Comparison of ENCODE assay signal across 8 cellular contexts in genomic region chr10:16116404-16117304, GRCh38.
DNase-seq lines count a peak whose midpoint lies in the region; ATAC-seq and TF ChIP-seq lines count a peak whose summit lies in the region.

No MANE protein-coding gene starts in this region.

- H4K20me1 ChIP-seq in SU-DHL-6 (ENCODE audit: low read depth, low read length): no peaks in the 10 kb centered on the region

- POLR2A ChIA-PET in activated CD4-positive, alpha-beta T cell treated with anti-CD3 and anti-CD28 coated beads for 36 hours (lab: Charles Lee): interaction anchor here (0.5 kb wide), 1 partner anchor 29 kb away, joined by 7 read pairs; no protein-coding TSS in a partner anchor

- no peaks in the 10 kb centered on the region for H3K9me3 ChIP-seq in SU-DHL-6 (ENCODE audit: insufficient read depth, low read length)

- no peak overlapping the region for H3K4me3 Mint-ChIP-seq in activated CD4-positive, alpha-beta T cell treated with anti-CD3 and anti-CD28 coated beads for 36 hours

- H3K4me3 ChIP-seq in SU-DHL-6 (ENCODE audit: insufficient read depth, low read length, poor library complexity, severe bottlenecking): no peak overlapping the region

- no peak for ATAC-seq in activated CD4-positive, alpha-beta T cell treated with anti-CD3 and anti-CD28 coated beads for 36 hours
- ATAC-seq in HG03354 (IDR thresholded peaks at IDR 0.05; ENCODE audit: poor library complexity, severe bottlenecking, unreplicated experiment): peak; percentile 71

- peak; percentile 16 for DNase-seq in activated CD4-positive, alpha-beta T cell treated with anti-CD3 and anti-CD28 coated beads for 36 hours
- no peak for DNase-seq in activated CD4-positive, alpha-beta T cell treated with anti-CD3 and anti-CD28 coated beads, Interleukin-2, amount 50 U/mL, for 4 hours
- DNase-seq in kidney tubule cell (ENCODE audit: low spot score): peak; percentile 46
- DNase-seq in anterior cingulate cortex (lab: John Stamatoyannopoulos, UW): no peak
- no peak for DNase-seq in activated naive CD4-positive, alpha-beta T cell treated with Interleukin-2 at 50 U/mL for 16 hours
- no peak for DNase-seq in H4 (ENCODE audit: low spot score)

- H3K9me2 ChIP-seq in SU-DHL-6 (replicated peaks; ENCODE audit: insufficient read depth, low read length): no peaks in the 10 kb centered on the region

- TF ChIP-seq CTCF in SU-DHL-6 (IDR thresholded peaks at IDR 0.05; ENCODE audit: insufficient read depth, low read length, poor library complexity, severe bottlenecking): peak; percentile 65

- no peaks in the 10 kb centered on the region for H3K9me3 Mint-ChIP-seq in activated CD4-positive, alpha-beta T cell treated with anti-CD3 and anti-CD28 coated beads for 36 hours (ENCODE audit: low read depth)

- CTCF ChIA-PET in activated CD4-positive, alpha-beta T cell treated with anti-CD3 and anti-CD28 coated beads for 36 hours (lab: Charles Lee): interaction anchor here (0.6 kb wide), 1 partner anchor 29 kb away, joined by 5 read pairs; no protein-coding TSS in a partner anchor

- H3K27me3 Mint-ChIP-seq in activated CD4-positive, alpha-beta T cell treated with anti-CD3 and anti-CD28 coated beads for 36 hours: peaks cover 6% of the 10 kb centered on the region

- H3K27me3 ChIP-seq in SU-DHL-6 (ENCODE audit: low read length): no peaks in the 10 kb centered on the region

- H3K4me1 Mint-ChIP-seq in activated CD4-positive, alpha-beta T cell treated with anti-CD3 and anti-CD28 coated beads for 36 hours: no peaks in the 10 kb centered on the region

- no peaks in the 10 kb centered on the region for H3K36me3 ChIP-seq in SU-DHL-6 (ENCODE audit: low read length)

- H3K27ac ChIP-seq in SU-DHL-6 (ENCODE audit: low read depth, low read length): no peak overlapping the region

- no peaks in the 10 kb centered on the region for H3K79me2 ChIP-seq in SU-DHL-6 (ENCODE audit: insufficient read depth, low read length)

- H2AFZ ChIP-seq in SU-DHL-6 (ENCODE audit: low read depth, low read length, severe bottlenecking): no peak overlapping the region

- no peaks in the 10 kb centered on the region for H3K36me3 Mint-ChIP-seq in activated CD4-positive, alpha-beta T cell treated with anti-CD3 and anti-CD28 coated beads for 36 hours (ENCODE audit: low read depth)

- no peak overlapping the region for H3K9ac ChIP-seq in SU-DHL-6 (ENCODE audit: low read length)

- H3F3A ChIP-seq in SU-DHL-6 (ENCODE audit: insufficient read depth): no peaks in the 10 kb centered on the region

- intact Hi-C loops in activated CD4-positive, alpha-beta T cell treated with anti-CD3 and anti-CD28 coated beads for 36 hours (cut with DNase I, micrococcal nuclease): loop anchor here (2.0 kb wide), 1 partner anchor 660 kb away; no protein-coding TSS in a partner anchor

- no peak overlapping the region for H3K4me2 ChIP-seq in SU-DHL-6 (ENCODE audit: low read depth, low read length, poor library complexity, severe bottlenecking)

- no peak overlapping the region for H3K27ac Mint-ChIP-seq in activated CD4-positive, alpha-beta T cell treated with anti-CD3 and anti-CD28 coated beads for 36 hours

Comparison
In these comparisons a context has a peak if more than half of its experiments do, and no peak if none do; other contexts are left out.
1. DNase-seq: peak in activated CD4-positive, alpha-beta T cell treated with anti-CD3 and anti-CD28 coated beads for 36 hours (single experiment) and kidney tubule cell (single experiment); none in activated CD4-positive, alpha-beta T cell treated with anti-CD3 and anti-CD28 coated beads, Interleukin-2, amount 50 U/mL, for 4 hours (0 of 2), anterior cingulate cortex (0 of 58), activated naive CD4-positive, alpha-beta T cell treated with Interleukin-2 at 50 U/mL for 16 hours (single experiment) and H4 (single experiment).